12 cellular contexts compared by ENCODE assay signal in the genomic region with DNA sequence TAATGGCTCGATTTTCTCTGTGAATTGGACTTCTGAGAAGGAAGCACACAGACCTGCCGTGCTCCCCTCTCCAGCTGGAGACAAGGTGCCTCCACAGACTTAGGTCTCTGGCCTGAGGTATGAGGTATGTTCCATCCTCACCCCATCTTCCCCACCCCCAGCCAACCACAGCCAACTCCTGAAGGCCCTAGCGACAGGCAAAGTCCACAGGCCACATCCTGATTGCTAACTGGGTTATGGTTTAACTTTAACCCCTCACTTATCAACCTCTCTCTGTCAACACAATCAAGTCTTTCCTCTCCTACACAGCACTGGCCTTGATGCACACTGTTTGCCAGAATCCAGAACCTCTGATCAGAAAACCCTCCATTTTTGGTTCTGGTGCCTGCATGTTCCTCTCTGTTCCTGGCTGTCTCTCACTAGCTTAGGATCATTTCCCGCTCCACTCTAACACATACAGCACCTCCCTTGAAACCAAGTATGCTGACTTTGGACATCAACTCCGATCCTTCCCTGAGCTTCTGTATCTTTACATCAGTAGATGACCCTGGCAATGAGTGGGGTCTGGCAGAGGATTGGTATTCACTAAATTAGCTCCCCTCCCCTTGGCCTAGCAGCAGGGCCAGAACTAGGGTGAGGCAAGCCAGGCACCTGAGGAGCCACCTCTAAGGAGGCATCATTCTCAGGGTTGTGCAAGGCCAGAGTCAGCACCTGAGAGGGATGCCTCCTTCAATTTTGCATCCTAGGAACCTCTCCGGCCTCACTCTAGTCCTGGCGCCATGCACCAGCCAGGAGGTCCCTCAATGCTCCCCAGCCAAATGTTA. TPM values are rescaled to one million over a fixed set of nuclear protein-coding genes. Genes with fewer than 3 reads are reported as not detected.
DNase-seq lines count a peak whose midpoint lies in the region; ATAC-seq, FAIRE-seq and TF ChIP-seq lines count a peak whose summit lies in the region.
"Had no signal": no experiment of that assay in that cellular context is flagged by ENCODE, and none has a peak within 500 bp of the region (broad histone marks: within the 10 kb centered on the region; RNA-seq: fewer than 3 reads in every experiment).

No MANE protein-coding gene starts in this region.

- H2BK5ac ChIP-seq in H9 (ENCODE audit: insufficient read length, low read length) = no peak overlapping the region

- H3K27ac ChIP-seq in H9 (ENCODE audit: insufficient read length, low read depth, low read length) = no peak overlapping the region
- no peak overlapping the region for H3K27ac ChIP-seq in GM12878 (ENCODE audit: control insufficient read depth, insufficient read depth)
- H3K27ac ChIP-seq in smooth muscle cell (ENCODE audit: low read depth) = no peak overlapping the region
- H3K27ac ChIP-seq: HL-60 had no signal

- H3K27me3 Mint-ChIP-seq in H9 (ENCODE audit: low read depth) = peaks cover 6% of the 10 kb centered on the region

- H3K9me3 ChIP-seq in H9 (ENCODE audit: control insufficient read depth, low read depth, low read length) (no peaks in the 10 kb centered on the region), GM12878 (replicated peaks; ENCODE audit: control insufficient read depth, insufficient read depth, low read length) (no peaks in the 10 kb centered on the region; the same call in 2 of the 3 replicates), smooth muscle cell (replicated peaks; ENCODE audit: low read depth) (no peaks in the 10 kb centered on the region)

- WGBS in H9 (ENCODE audit: extremely low coverage, insufficient read length, low lambda C conversion rate) = no CpG with 5 or more reads among the region's 7 CpGs
- WGBS in GM12878 (ENCODE audit: insufficient coverage, insufficient replicate concordance, low lambda C conversion rate, missing lambda C conversion rate) = 43% methylated on average over 7 of the region's 7 CpGs
- WGBS in smooth muscle cell (ENCODE audit: low lambda C conversion rate) = 87% methylated on average over 7 of the region's 7 CpGs

- in situ Hi-C loops in GM12878 (cut with MboI) = no loop called here

- H3K36me3 Mint-ChIP-seq in H9 (ENCODE audit: insufficient read depth in 1 of 3, low read depth in 3 of 3) = no peaks in the 10 kb centered on the region

- no peak overlapping the region for H2BK120ac ChIP-seq in H9 (ENCODE audit: low read depth, low read length, poor library complexity, severe bottlenecking)

- intact Hi-C loops in GM12878 (cut with micrococcal nuclease; ENCODE audit: unreplicated experiment) = no loop called here

- TF ChIP-seq CTCF in H9 (conservative IDR thresholded peaks at IDR 0.05) = no peak
- TF ChIP-seq CTCF in GM12878 (IDR thresholded peaks at IDR 0.05 in 2 of 3, conservative IDR thresholded peaks at IDR 0.05 in 1 of 3; ENCODE audit: control insufficient read depth in 2 of 3, extremely low read depth in 1 of 3, insufficient read depth in 1 of 3, low read depth in 3 of 3, low read length in 3 of 3) = no peak
- TF ChIP-seq CTCF in smooth muscle cell (IDR thresholded peaks at IDR 0.05; ENCODE audit: borderline replicate concordance, insufficient read depth, poor library complexity, severe bottlenecking) = no peak

- H4K20me1 ChIP-seq in H9 (ENCODE audit: control insufficient read depth, insufficient read depth, insufficient read length) (no peaks in the 10 kb centered on the region), GM12878 (ENCODE audit: control insufficient read depth, insufficient read depth) (no peaks in the 10 kb centered on the region), smooth muscle cell (ENCODE audit: low read depth) (no peaks in the 10 kb centered on the region)

- no peak overlapping the region for H3K4ac ChIP-seq in H9 (ENCODE audit: low read depth, low read length)

- no peaks in the 10 kb centered on the region for H3K79me1 ChIP-seq in H9 (ENCODE audit: insufficient read depth, low read depth, low read length, poor library complexity, severe bottlenecking)

- H3K56ac ChIP-seq in H9 (ENCODE audit: insufficient read length, low read depth, low read length) = no peak overlapping the region

- no peak overlapping the region for H2AK5ac ChIP-seq in H9 (ENCODE audit: insufficient read length, low read length)

- CTCF ChIA-PET in GM12878 (lab: Yijun Ruan, JAX) = interaction anchor here (0.7 to 2.7 kb wide), 14 partner anchors 9 to 285 kb away, joined by 3 to 16 read pairs (median 3); a partner anchor contains a TSS

- H3K4me3 ChIP-seq in GM12878 = no peak overlapping the region
- no peak overlapping the region for H3K4me3 ChIP-seq in smooth muscle cell

- H3K4me2 ChIP-seq in H9 (ENCODE audit: insufficient read depth, insufficient read length, low read length) = no peak overlapping the region
- no peak overlapping the region for H3K4me2 ChIP-seq in GM12878 (ENCODE audit: control insufficient read depth, insufficient read depth)
- no peak overlapping the region for H3K4me2 ChIP-seq in smooth muscle cell

- H3K23me2 ChIP-seq in H9 (ENCODE audit: insufficient read length, low read depth, low read length, poor library complexity, severe bottlenecking) = no peaks in the 10 kb centered on the region

- no peak overlapping the region for H2BK20ac ChIP-seq in H9 (ENCODE audit: low read depth, low read length, poor library complexity, severe bottlenecking)

- H2AFZ ChIP-seq in H9 (ENCODE audit: low read length) (no peak overlapping the region), GM12878 (ENCODE audit: control insufficient read depth, low read depth, low read length) (no peak overlapping the region), smooth muscle cell (ENCODE audit: low read depth) (no peak overlapping the region)

- no peaks in the 10 kb centered on the region for H3F3A ChIP-seq in smooth muscle cell (ENCODE audit: low read depth)

- no peak overlapping the region for H4K91ac ChIP-seq in H9 (ENCODE audit: insufficient read length, low read depth, low read length)

- no peak for TF ChIP-seq POLR2A in GM12878 (IDR thresholded peaks at IDR 0.05; ENCODE audit: low read depth, low read length)

- peak; percentile 50 for ATAC-seq in GM12878

- H3K9me3 Mint-ChIP-seq in H9 = no peaks in the 10 kb centered on the region

- no peak overlapping the region for H3T11ph ChIP-seq in H9 (ENCODE audit: low read length)

- RAD21 ChIA-PET in GM12878 (lab: Charles Lee; ENCODE audit: unreplicated experiment) = interaction anchor here (0.8 to 1.7 kb wide), 6 partner anchors 11 to 148 kb away, joined by 3 to 9 read pairs (median 4); no protein-coding TSS in a partner anchor

- H3K36me3 ChIP-seq in GM12878 (ENCODE audit: control insufficient read depth in 2 of 2, insufficient read depth in 2 of 2, low read length in 1 of 2) (no peaks in the 10 kb centered on the region; a peak in 1 of 4 replicates), smooth muscle cell (ENCODE audit: low read depth) (no peaks in the 10 kb centered on the region)

- no peak overlapping the region for H3K18ac ChIP-seq in H9 (ENCODE audit: insufficient read length, low read depth, low read length)

- no peak overlapping the region for H4K5ac ChIP-seq in H9 (ENCODE audit: insufficient read length, low read depth, low read length)

- no peak overlapping the region for H4K8ac ChIP-seq in H9 (replicated peaks; ENCODE audit: insufficient read length, low read depth, low read length)

- SMC1A ChIA-PET in GM12878 (lab: Charles Lee; ENCODE audit: uncharacterized antibody, unreplicated experiment) = interaction anchor here (0.6 to 2.2 kb wide), 20 partner anchors 9 to 245 kb away, joined by 3 to 17 read pairs (median 5); a partner anchor contains a TSS

- FAIRE-seq in GM12878 (lab: Jason Lieb, UNC) = no peak

- H3K4me1 ChIP-seq in H9 (ENCODE audit: insufficient read depth, low read length) (0 out of 2 replicates have a peak, but pooled peaks cover 2% of the 10 kb centered on the region), GM12878 (ENCODE audit: control insufficient read depth, insufficient read depth, low read length) (peaks cover 6% of the 10 kb centered on the region; the same call in 1 of the 2 replicates), smooth muscle cell (ENCODE audit: low read depth) (no peaks in the 10 kb centered on the region)

- DNase-seq in H9 = no peak
- DNase-seq in UCSD-AML1 (lab: John Stamatoyannopoulos, UW; ENCODE audit: unreplicated experiment) = peak; percentile 49
- DNase-seq in GM12878 (ENCODE audit: low read depth, low spot score) = no peak
- DNase-seq in stimulated activated CD8-positive, alpha-beta memory T cell treated with anti-CD3 and anti-CD28 coated beads, Interleukin-2, amount 100 ng/mL, for 1 hour (ENCODE audit: low read depth in 2 of 2) = peak; percentile 34 to 39
- DNase-seq in anterior cingulate cortex (lab: John Stamatoyannopoulos, UW) = no peak
- DNase-seq in NCI-H2171 treated with DMSO at 0.1 percent for 48 hours (lab: John Stamatoyannopoulos, UW) = no peak
- no peak for DNase-seq in NOMO-1 treated with DMSO at 0.1 percent for 48 hours (lab: John Stamatoyannopoulos, UW; ENCODE audit: unreplicated experiment)
- no peak for DNase-seq in smooth muscle cell (lab: John Stamatoyannopoulos, UW; ENCODE audit: unreplicated experiment)
- DNase-seq: amniotic stem cell had no signal

- H3K27me3 ChIP-seq in H9 (ENCODE audit: insufficient read depth, low read length) = no peaks in the 10 kb centered on the region
- no peaks in the 10 kb centered on the region for H3K27me3 ChIP-seq in GM12878 (replicated peaks in 1 of 2; ENCODE audit: control insufficient read depth in 2 of 2, insufficient read depth in 2 of 2, low read length in 1 of 2)
- H3K27me3 ChIP-seq in smooth muscle cell (ENCODE audit: low read depth) = peaks cover 44% of the 10 kb centered on the region

- H3K4me1 Mint-ChIP-seq in H9 = peaks cover 17 to 18% of the 10 kb centered on the region in 2 experiments

- no peak overlapping the region for H2BK15ac ChIP-seq in H9 (ENCODE audit: low read depth, low read length)

- no peak overlapping the region for H3K4me3 Mint-ChIP-seq in H9

- POLR2A ChIA-PET in GM12878 (lab: Charles Lee) = interaction anchor here (0.5 to 1.5 kb wide), 5 partner anchors 9 to 151 kb away, joined by 3 to 5 read pairs (median 4); no protein-coding TSS in a partner anchor

- H2BK12ac ChIP-seq in H9 (ENCODE audit: insufficient read length, low read depth, low read length) = no peak overlapping the region

- TF ChIP-seq RAD21 in GM12878 (IDR thresholded peaks at IDR 0.05; ENCODE audit: insufficient read depth, low read depth, low read length) = no peak

- H3K14ac ChIP-seq in H9 (ENCODE audit: insufficient read depth, low read length) = 0 out of 2 replicates have a peak overlapping the region, but pooled peaks have one; percentile 15

- H3K9ac ChIP-seq in H9 (ENCODE audit: extremely low read depth, insufficient read length, low read length) = no peak overlapping the region
- H3K9ac ChIP-seq in GM12878 (ENCODE audit: control insufficient read depth, insufficient read depth, low read length) = no peak overlapping the region
- no peak overlapping the region for H3K9ac ChIP-seq in smooth muscle cell (ENCODE audit: low read depth)

- H3K23ac ChIP-seq in H9 (ENCODE audit: insufficient read length, low read depth, low read length) = no peak overlapping the region

- no TSS peak for BruUV-seq in GM12878 (replicated peaks; lab: Mats Ljungman, UMichigan)

- no peak for TF ChIP-seq EP300 in GM12878 (IDR thresholded peaks at IDR 0.05; ENCODE audit: borderline replicate concordance in 1 of 2, control insufficient read depth in 1 of 2, low read depth in 2 of 2, low read length in 2 of 2)

- H3K27ac Mint-ChIP-seq in H9 = no peak overlapping the region

- H3K79me2 ChIP-seq in H9 (ENCODE audit: insufficient read depth, low read length) = no peaks in the 10 kb centered on the region
- no peaks in the 10 kb centered on the region for H3K79me2 ChIP-seq in GM12878 (ENCODE audit: control insufficient read depth, insufficient read depth, low read length)
- no peaks in the 10 kb centered on the region for H3K79me2 ChIP-seq in smooth muscle cell (ENCODE audit: low read depth)

RNA-seq across cellular contexts. Expression of a gene that starts 22.0 kb away (rescaled TPM):
- total RNA-seq in H9 (2021) = 0.35 and 0.48 TPM in 2 replicates
- 12.6 TPM in 2 replicates for total RNA-seq in GM12878 (2013; cell fraction: nucleolus; rRNA removed)
- 2.9 and 5.0 TPM in 2 replicates for total RNA-seq in GM12878 (2014; rRNA removed)
- 3.4 and 4.7 TPM in 2 replicates for total RNA-seq in GM12878 (2014; rRNA removed; fragmentation: Illumina TruSeq; extraction: Trizol)
- 2.4 and 3.7 TPM in 2 replicates for total RNA-seq in GM12878 (2021)
- polyA plus RNA-seq in GM12878 (2011; ENCODE audit: low read depth) = 0.88 TPM
- 0.50 and 0.60 TPM in 2 replicates for polyA plus RNA-seq in GM12878 (2011; rRNA removed)
- polyA plus RNA-seq in GM12878 (2011; cell fraction: cytosol; rRNA removed) = 0.25 and 0.27 TPM in 2 replicates
- 1.2 and 1.5 TPM in 2 replicates for polyA plus RNA-seq in GM12878 (2011; cell fraction: nucleus; rRNA removed)
- polyA plus RNA-seq in GM12878 (2012) = 0.62 and 1.2 TPM in 2 replicates
- 4.8 and 6.1 TPM in 2 replicates for polyA plus RNA-seq in GM12878 (2014; fragmentation: Illumina TruSeq; extraction: Trizol)
- polyA plus RNA-seq in GM12878 (2014; fragmentation: Nextera tagmentation; extraction: Ambion mirVana) = 1 to 10 TPM; 2.9 to 3.5 TPM
- 2.1 and 4.0 TPM in 2 replicates for polyA plus RNA-seq in GM12878 (2014; rRNA removed)
- 1 to 10 TPM; 7.7 to 8.1 TPM for polyA plus RNA-seq in GM12878 (2016; fragmentation: Nextera tagmentation; extraction: Ambion mirVana)
- 0.31 and 0.66 TPM in 2 replicates for polyA minus RNA-seq in GM12878 (2011; rRNA and poly(A)+ RNA removed)
- not detected in 2 replicates for polyA minus RNA-seq in GM12878 (2011; cell fraction: cytosol; rRNA and poly(A)+ RNA removed)
- 0.57 and 0.85 TPM in 2 replicates for polyA minus RNA-seq in GM12878 (2011; cell fraction: nucleus; rRNA and poly(A)+ RNA removed)
- total RNA-seq in smooth muscle cell = not detected in 2 replicates
- polyA plus RNA-seq in smooth muscle cell = not detected in 2 replicates
- total RNA-seq: fibroblast of lung, SK-MEL-5 had no signal
- polyA plus RNA-seq: fibroblast of lung had no signal

RNA-seq across cellular contexts. Expression of a gene that starts 26.4 kb away (rescaled TPM):
- total RNA-seq in H9 (2021) (not detected in 2 replicates), GM12878 (2014; rRNA removed) (0.05 TPM in 1 of 2 replicates, not detected in the other), GM12878 (2014; rRNA removed; fragmentation: Illumina TruSeq; extraction: Trizol) (not detected in 2 replicates), GM12878 (2021) (not detected in 2 replicates), smooth muscle cell (0.13 and 0.40 TPM in 2 replicates)
- not detected in 2 replicates for total RNA-seq in GM12878 (2013; cell fraction: nucleolus; rRNA removed)
- not detected for polyA plus RNA-seq in GM12878 (2011; ENCODE audit: low read depth)
- polyA plus RNA-seq in GM12878 (2011; rRNA removed) (0.01 TPM in 1 of 2 replicates, not detected in the other), GM12878 (2014; fragmentation: Illumina TruSeq; extraction: Trizol) (not detected in 2 replicates), GM12878 (2014; fragmentation: Nextera tagmentation; extraction: Ambion mirVana) (not detected), GM12878 (2014; rRNA removed) (not detected in 2 replicates), GM12878 (2016; fragmentation: Nextera tagmentation; extraction: Ambion mirVana) (not detected), smooth muscle cell (0.22 and 0.31 TPM in 2 replicates)
- not detected in 2 replicates for polyA plus RNA-seq in GM12878 (2011; cell fraction: cytosol; rRNA removed)
- polyA plus RNA-seq in GM12878 (2011; cell fraction: nucleus; rRNA removed) = not detected in 2 replicates
- polyA plus RNA-seq in GM12878 (2012) = not detected in 2 replicates
- polyA minus RNA-seq in GM12878 (2011; rRNA and poly(A)+ RNA removed) = not detected in 2 replicates
- not detected in 2 replicates for polyA minus RNA-seq in GM12878 (2011; cell fraction: cytosol; rRNA and poly(A)+ RNA removed)
- not detected in 2 replicates for polyA minus RNA-seq in GM12878 (2011; cell fraction: nucleus; rRNA and poly(A)+ RNA removed)
- total RNA-seq: SK-MEL-5 had no signal

RNA-seq across cellular contexts. Expression of a gene that starts 49.4 kb away (rescaled TPM):
- total RNA-seq in H9 (2021) = 2.1 and 2.6 TPM in 2 replicates
- 5.2 and 5.4 TPM in 2 replicates for total RNA-seq in GM12878 (2013; cell fraction: nucleolus; rRNA removed)
- total RNA-seq in GM12878 (2014; rRNA removed) = 7.3 and 9.8 TPM in 2 replicates
- 6.6 TPM in 2 replicates for total RNA-seq in GM12878 (2014; rRNA removed; fragmentation: Illumina TruSeq; extraction: Trizol)
- total RNA-seq in GM12878 (2021) = 5.6 and 6.4 TPM in 2 replicates
- 1.7 TPM for polyA plus RNA-seq in GM12878 (2011; ENCODE audit: low read depth)
- 5.5 and 8.5 TPM in 2 replicates for polyA plus RNA-seq in GM12878 (2011; rRNA removed)
- polyA plus RNA-seq in GM12878 (2011; cell fraction: cytosol; rRNA removed) = 3.0 TPM in 2 replicates
- polyA plus RNA-seq in GM12878 (2011; cell fraction: nucleus; rRNA removed) = 1.9 and 2.6 TPM in 2 replicates
- polyA plus RNA-seq in GM12878 (2012) = 2.2 and 2.4 TPM in 2 replicates
- 6.0 and 8.0 TPM in 2 replicates for polyA plus RNA-seq in GM12878 (2014; fragmentation: Illumina TruSeq; extraction: Trizol)
- 1 to 10 TPM; 2.1 to 7.5 TPM for polyA plus RNA-seq in GM12878 (2014; fragmentation: Nextera tagmentation; extraction: Ambion mirVana)
- 4.6 and 7.0 TPM in 2 replicates for polyA plus RNA-seq in GM12878 (2014; rRNA removed)
- 1 to 10 TPM; 4.0 to 4.7 TPM for polyA plus RNA-seq in GM12878 (2016; fragmentation: Nextera tagmentation; extraction: Ambion mirVana)
- 6.7 and 8.9 TPM in 2 replicates for polyA minus RNA-seq in GM12878 (2011; rRNA and poly(A)+ RNA removed)
- polyA minus RNA-seq in GM12878 (2011; cell fraction: cytosol; rRNA and poly(A)+ RNA removed) = 1.6 and 2.2 TPM in 2 replicates
- polyA minus RNA-seq in GM12878 (2011; cell fraction: nucleus; rRNA and poly(A)+ RNA removed) = 0.73 and 0.86 TPM in 2 replicates
- 7.7 and 9.0 TPM in 2 replicates for total RNA-seq in smooth muscle cell
- 1.7 and 5.4 TPM in 2 replicates for polyA plus RNA-seq in smooth muscle cell
- total RNA-seq: SK-MEL-5 had no signal

RNA-seq across cellular contexts. Expression of a gene that starts 50.2 kb away (rescaled TPM):
- total RNA-seq in H9 (2021) (1.6 and 1.9 TPM in 2 replicates), GM12878 (2014; rRNA removed) (not detected in 2 replicates), GM12878 (2014; rRNA removed; fragmentation: Illumina TruSeq; extraction: Trizol) (not detected in 2 replicates), GM12878 (2021) (0.08 TPM in 1 of 2 replicates, not detected in the other), smooth muscle cell (not detected in 2 replicates)
- 0.10 and 0.32 TPM in 2 replicates for total RNA-seq in GM12878 (2013; cell fraction: nucleolus; rRNA removed)
- not detected for polyA plus RNA-seq in GM12878 (2011; ENCODE audit: low read depth)
- polyA plus RNA-seq in GM12878 (2011; rRNA removed) (0.49 and 0.55 TPM in 2 replicates), GM12878 (2014; fragmentation: Illumina TruSeq; extraction: Trizol) (0.01 TPM in 1 of 2 replicates, not detected in the other), GM12878 (2014; fragmentation: Nextera tagmentation; extraction: Ambion mirVana) (under 1 TPM in 1 of 2 experiments, not detected in 1; 0.04 TPM), GM12878 (2014; rRNA removed) (0.03 TPM in 1 of 2 replicates, not detected in the other), GM12878 (2016; fragmentation: Nextera tagmentation; extraction: Ambion mirVana) (under 1 TPM; 0.04 to 0.12 TPM), smooth muscle cell (not detected in 2 replicates)
- polyA plus RNA-seq in GM12878 (2011; cell fraction: cytosol; rRNA removed) = 0.23 and 0.30 TPM in 2 replicates
- 0.47 and 1.3 TPM in 2 replicates for polyA plus RNA-seq in GM12878 (2011; cell fraction: nucleus; rRNA removed)
- 0.03 TPM in 1 of 2 replicates, not detected in the other for polyA plus RNA-seq in GM12878 (2012)
- 0.51 and 0.77 TPM in 2 replicates for polyA minus RNA-seq in GM12878 (2011; rRNA and poly(A)+ RNA removed)
- polyA minus RNA-seq in GM12878 (2011; cell fraction: cytosol; rRNA and poly(A)+ RNA removed) = not detected in 2 replicates
- 0.12 and 0.19 TPM in 2 replicates for polyA minus RNA-seq in GM12878 (2011; cell fraction: nucleus; rRNA and poly(A)+ RNA removed)
- total RNA-seq: SK-MEL-5 had no signal

Comparison
In these comparisons a context has a peak if more than half of its experiments do, and no peak if none do; other contexts are left out.
1. DNase-seq: peak in UCSD-AML1 (single experiment) and stimulated activated CD8-positive, alpha-beta memory T cell treated with anti-CD3 and anti-CD28 coated beads, Interleukin-2, amount 100 ng/mL, for 1 hour (2 of 2); none in H9 (single experiment), GM12878 (single experiment), anterior cingulate cortex (0 of 58), NCI-H2171 treated with DMSO at 0.1 percent for 48 hours (single experiment), NOMO-1 treated with DMSO at 0.1 percent for 48 hours (single experiment) and smooth muscle cell (single experiment).